ENCODE assay signal across 21 cellular contexts in genomic region chr1:11331036-11331765, GRCh38.
DNase-seq lines count a peak whose midpoint lies in the region; ATAC-seq, FAIRE-seq and TF ChIP-seq lines count a peak whose summit lies in the region.
"Had no signal": no experiment of that assay in that cellular context is flagged by ENCODE, and none has a peak within 500 bp of the region (broad histone marks: within the 10 kb centered on the region; RNA-seq: fewer than 3 reads in every experiment).

No MANE protein-coding gene starts in this region.

- H3K4me1 ChIP-seq in HEK293 (ENCODE audit: control insufficient read depth, insufficient read depth, low read length) = no peaks in the 10 kb centered on the region
- H3K4me1 ChIP-seq: HAP-1 had no signal

- intact Hi-C loops in head of caudate nucleus (cut with DNase I) = no loop called here

- no peak overlapping the region for H3K27ac ChIP-seq in HEK293 (ENCODE audit: extremely low read depth, low read depth, low read length)
- peak overlapping the region; percentile 74 for H3K27ac ChIP-seq in caudate nucleus (ENCODE audit: low read depth, low read length)
- H3K27ac ChIP-seq: BLaER1 treated with 17β-estradiol and CSF1 and Interleukin-3, amounts not matched to agents 10 nM and 100 nM had no signal

- ATAC-seq in HG03520 (IDR thresholded peaks at IDR 0.05; ENCODE audit: unreplicated experiment) = no peak
- ATAC-seq: CD8-positive, alpha-beta T cell; K562; SK-N-SH treated with all-trans-retinoic acid at 6 μM for 48 hours had no signal

- DNase-seq in caudate nucleus (lab: John Stamatoyannopoulos, UW) = peak in 22 of 61 donors; percentile 8 to 79 (median 26)
- peak in 30 of 42 donors; percentile 20 to 87 (median 52) for DNase-seq in head of caudate nucleus
- DNase-seq in stromal cell of bone marrow (ENCODE audit: low read depth) = peak; percentile 3
- no peak for DNase-seq in GM19239 (ENCODE audit: insufficient read length, low spot score)
- no peak for DNase-seq in activated CD4-positive, CD25-positive, alpha-beta regulatory T cell treated with anti-CD3 and anti-CD28 coated beads, Interleukin-2, amount 50 U/mL, for 72 hours
- DNase-seq: CD8-positive, alpha-beta T cell; DMS79; NCI-H1105 treated with DMSO at 0.1 percent for 48 hours; NCI-H1694; NCI-H510A; NCI-H748 treated with DMSO at 0.1 percent for 48 hours; NK-92 treated with Interleukin-12 subunit alpha and Interleukin-12 subunit beta, amount 100 ng/mL, for 24 hours; OCI-M1; SHP77 treated with DMSO at 0.1 percent for 48 hours had no signal

- POLR2A ChIA-PET in HEK293 (lab: Yijun Ruan, JAX) = interaction anchor here (0.6 kb wide), 1 partner anchor 236 kb away, joined by 3 read pairs; no protein-coding TSS in a partner anchor

- CTCF ChIA-PET in HEK293 (lab: Yijun Ruan, JAX) = interaction anchor here (0.6 to 1.4 kb wide), 4 partner anchors 11 to 96 kb away, joined by 3 to 8 read pairs (median 3); no protein-coding TSS in a partner anchor

- no peak overlapping the region for H3K4me3 ChIP-seq in HEK293 (ENCODE audit: low read depth, low read length)
- H3K4me3 ChIP-seq: BLaER1 treated with 17β-estradiol and CSF1 and Interleukin-3, amounts not matched to agents 10 nM and 100 nM; HAP-1; K562 had no signal

- FAIRE-seq in GM19239 (lab: Jason Lieb, UNC) = no peak
- FAIRE-seq: D721Med had no signal

- no peak for TF ChIP-seq CTCF in HEK293 (tag by site-specific recombination; IDR thresholded peaks at IDR 0.05)

- H3K36me3 ChIP-seq in HEK293 (ENCODE audit: control insufficient read depth in 2 of 2, insufficient read depth in 1 of 2, low read length in 2 of 2) = no peaks in the 10 kb centered on the region
- H3K36me3 ChIP-seq: BLaER1 treated with 17β-estradiol and CSF1 and Interleukin-3, amounts not matched to agents 10 nM and 100 nM; HAP-1 had no signal

- H3K9me3 ChIP-seq in HEK293 (ENCODE audit: control insufficient read depth, insufficient read depth, low read depth, low read length) = no peaks in the 10 kb centered on the region
- H3K9me3 ChIP-seq: BLaER1 treated with 17β-estradiol and CSF1 and Interleukin-3, amounts not matched to agents 10 nM and 100 nM; HAP-1 had no signal

TF ChIP-seq in HEK293, 187 proteins besides CTCF, POLR2A, EP300 and RAD21:
- TF ChIP-seq ZNF664 (tag by site-specific recombination; IDR thresholded peaks at IDR 0.05) (peak; percentile 94), ZNF366 (tag by site-specific recombination; conservative IDR thresholded peaks at IDR 0.05) (no peak)

Comparison
In these comparisons a context has a peak if more than half of its experiments do, and no peak if none do; other contexts are left out.
1. DNase-seq: peak in head of caudate nucleus (30 of 42) and stromal cell of bone marrow (single experiment); none in GM19239 (single experiment) and activated CD4-positive, CD25-positive, alpha-beta regulatory T cell treated with anti-CD3 and anti-CD28 coated beads, Interleukin-2, amount 50 U/mL, for 72 hours (single experiment).